Comparison of ENCODE assay signal across 1 cellular context in genomic region chr18:33469699-33470098, GRCh38.
TF ChIP-seq lines count a peak whose summit lies in the region.

No MANE protein-coding gene starts in this region.

TF ChIP-seq in GM23338, 12 proteins besides CTCF, POLR2A, EP300 and RAD21 (continued from another document):
- TF ChIP-seq, protein P1, sequence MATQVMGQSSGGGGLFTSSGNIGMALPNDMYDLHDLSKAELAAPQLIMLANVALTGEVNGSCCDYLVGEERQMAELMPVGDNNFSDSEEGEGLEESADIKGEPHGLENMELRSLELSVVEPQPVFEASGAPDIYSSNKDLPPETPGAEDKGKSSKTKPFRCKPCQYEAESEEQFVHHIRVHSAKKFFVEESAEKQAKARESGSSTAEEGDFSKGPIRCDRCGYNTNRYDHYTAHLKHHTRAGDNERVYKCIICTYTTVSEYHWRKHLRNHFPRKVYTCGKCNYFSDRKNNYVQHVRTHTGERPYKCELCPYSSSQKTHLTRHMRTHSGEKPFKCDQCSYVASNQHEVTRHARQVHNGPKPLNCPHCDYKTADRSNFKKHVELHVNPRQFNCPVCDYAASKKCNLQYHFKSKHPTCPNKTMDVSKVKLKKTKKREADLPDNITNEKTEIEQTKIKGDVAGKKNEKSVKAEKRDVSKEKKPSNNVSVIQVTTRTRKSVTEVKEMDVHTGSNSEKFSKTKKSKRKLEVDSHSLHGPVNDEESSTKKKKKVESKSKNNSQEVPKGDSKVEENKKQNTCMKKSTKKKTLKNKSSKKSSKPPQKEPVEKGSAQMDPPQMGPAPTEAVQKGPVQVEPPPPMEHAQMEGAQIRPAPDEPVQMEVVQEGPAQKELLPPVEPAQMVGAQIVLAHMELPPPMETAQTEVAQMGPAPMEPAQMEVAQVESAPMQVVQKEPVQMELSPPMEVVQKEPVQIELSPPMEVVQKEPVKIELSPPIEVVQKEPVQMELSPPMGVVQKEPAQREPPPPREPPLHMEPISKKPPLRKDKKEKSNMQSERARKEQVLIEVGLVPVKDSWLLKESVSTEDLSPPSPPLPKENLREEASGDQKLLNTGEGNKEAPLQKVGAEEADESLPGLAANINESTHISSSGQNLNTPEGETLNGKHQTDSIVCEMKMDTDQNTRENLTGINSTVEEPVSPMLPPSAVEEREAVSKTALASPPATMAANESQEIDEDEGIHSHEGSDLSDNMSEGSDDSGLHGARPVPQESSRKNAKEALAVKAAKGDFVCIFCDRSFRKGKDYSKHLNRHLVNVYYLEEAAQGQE (IDR thresholded peaks at IDR 0.05; ENCODE audit: unreplicated experiment): no peak
- no peak for TF ChIP-seq EZH2 (IDR thresholded peaks at IDR 0.05; ENCODE audit: low read depth, unreplicated experiment)
